ENCODE assay signal across 1 cellular context in genomic region chr17:51147641-51148040, GRCh38.
TF ChIP-seq lines count a peak whose summit lies in the region.

No MANE protein-coding gene starts in this region.

TF ChIP-seq in HCT116, 20 proteins besides CTCF, POLR2A, EP300 and RAD21 (continued from another document):
- TF ChIP-seq ELF1 (IDR thresholded peaks at IDR 0.05; ENCODE audit: borderline replicate concordance, low read depth) (no peak), ZFX (IDR thresholded peaks at IDR 0.05) (no peak), SRF (IDR thresholded peaks at IDR 0.05; ENCODE audit: low read depth) (no peak)
